In the genomic region with DNA sequence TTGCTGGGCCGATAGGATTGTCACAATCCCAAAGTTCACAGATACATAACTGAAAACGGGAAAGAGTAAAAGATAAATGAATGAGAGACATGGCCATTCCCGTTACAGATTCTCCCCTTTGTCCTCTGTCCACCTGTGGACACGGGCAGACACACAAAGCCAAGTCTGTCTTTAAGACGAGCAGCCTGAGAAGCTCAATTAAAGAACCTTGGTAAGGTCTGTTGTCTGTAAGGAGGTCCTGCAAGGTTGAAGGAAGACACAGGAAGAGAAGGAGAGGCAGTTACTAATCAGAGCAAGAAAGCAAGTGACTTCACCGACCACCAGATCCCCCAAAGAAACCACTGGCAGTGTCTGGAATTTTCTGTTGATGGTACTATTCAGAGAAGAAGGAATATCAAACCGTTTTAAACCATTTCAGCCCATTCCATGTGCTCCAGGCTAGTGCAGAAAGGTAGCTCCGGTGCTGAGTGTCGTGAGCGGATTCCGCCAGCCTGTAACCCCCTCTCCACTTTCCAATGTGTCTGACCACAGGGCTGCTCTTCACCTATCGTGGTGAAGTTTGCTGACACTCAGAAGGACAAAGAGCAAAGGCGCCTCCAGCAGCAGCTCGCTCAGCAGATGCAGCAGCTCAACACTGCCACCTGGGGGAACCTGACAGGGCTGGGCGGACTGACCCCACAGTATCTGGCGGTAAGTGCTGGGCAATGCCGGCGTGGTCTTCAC, we compare ENCODE assay signal across 8 cellular contexts.
DNase-seq lines count a peak whose midpoint lies in the region; ATAC-seq and TF ChIP-seq lines count a peak whose summit lies in the region.

No MANE protein-coding gene starts in this region.

- DNase-seq in HFFc6 (peak; percentile 7), NCI-H187 treated with DMSO at 0.1 percent for 48 hours (lab: John Stamatoyannopoulos, UW) (peak; percentile 10), myocyte (ENCODE audit: low read depth) (peak; percentile 62), NCI-H2196 treated with DMSO at 0.1 percent for 48 hours (lab: John Stamatoyannopoulos, UW; ENCODE audit: unreplicated experiment) (no peak)
- DNase-seq in activated CD8-positive, alpha-beta memory T cell treated with anti-CD3 and anti-CD28 coated beads for 24 hours, result peak; percentile 89
- DNase-seq in effector memory CD8-positive, alpha-beta T cell, result peak; percentile 70 to 73 (median 72)
- peak; percentile 61 for DNase-seq in stimulated activated CD8-positive, alpha-beta memory T cell treated with anti-CD3 and anti-CD28 coated beads, Interleukin-7, amount 100 ng/mL, for 24 hours (ENCODE audit: low read depth)

- H3K9me3 Mint-ChIP-seq in HFFc6, result no peaks in the 10 kb centered on the region
- H3K9me3 Mint-ChIP-seq in effector memory CD8-positive, alpha-beta T cell, result no peaks in the 10 kb centered on the region

- no peak overlapping the region for H3K4me3 Mint-ChIP-seq in HFFc6
- peak overlapping the region; percentile 20 to 54 for H3K4me3 Mint-ChIP-seq in effector memory CD8-positive, alpha-beta T cell

- no peaks in the 10 kb centered on the region for H3K36me3 Mint-ChIP-seq in HFFc6 (ENCODE audit: low read depth)
- peaks cover 85% of the 10 kb centered on the region for H3K36me3 Mint-ChIP-seq in effector memory CD8-positive, alpha-beta T cell (ENCODE audit: insufficient read depth)

- no peak overlapping the region for H3K27ac Mint-ChIP-seq in HFFc6
- peak overlapping the region; percentile 47 to 70 for H3K27ac Mint-ChIP-seq in effector memory CD8-positive, alpha-beta T cell

- TF ChIP-seq CTCF in GM12874 (IDR thresholded peaks at IDR 0.05; ENCODE audit: insufficient read depth, low read depth, low read length), result peak; percentile 97
- TF ChIP-seq CTCF in HFFc6 (IDR thresholded peaks at IDR 0.05), result peak; percentile 79

- no peaks in the 10 kb centered on the region; the same call in 1 of the 2 replicates for H3K27me3 Mint-ChIP-seq in HFFc6 (ENCODE audit: insufficient read depth)
- H3K27me3 Mint-ChIP-seq in effector memory CD8-positive, alpha-beta T cell, result no peaks in the 10 kb centered on the region

- no peaks in the 10 kb centered on the region; the same call in 1 of the 2 replicates for H3K4me1 Mint-ChIP-seq in HFFc6 (ENCODE audit: low read depth)
- peaks cover 47 to 60% of the 10 kb centered on the region in 2 donors for H3K4me1 Mint-ChIP-seq in effector memory CD8-positive, alpha-beta T cell (ENCODE audit: low read depth in 2 of 2)

- ATAC-seq in effector memory CD8-positive, alpha-beta T cell (replicated peaks), result peak; percentile 93
